35 cellular contexts compared by ENCODE assay signal in the genomic region with DNA sequence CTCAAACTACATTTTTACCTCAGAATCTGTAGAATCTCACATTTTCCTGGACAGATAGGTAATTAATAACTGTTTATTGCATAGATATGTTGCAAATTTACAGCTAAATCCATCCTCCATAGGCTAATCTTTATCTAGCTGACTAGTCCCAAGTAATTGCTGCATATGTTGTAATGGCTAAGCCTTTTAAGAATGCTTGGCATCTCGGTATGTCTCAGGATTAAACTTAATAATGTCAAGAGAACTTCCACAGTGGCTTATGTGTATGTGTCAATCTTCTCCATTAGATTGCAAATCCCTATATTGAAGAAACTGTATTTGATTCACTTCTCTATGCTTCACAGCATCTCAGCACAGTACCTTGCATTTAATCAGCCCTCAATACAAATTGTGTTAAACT.
"Had no signal": no experiment of that assay in that cellular context is flagged by ENCODE, and none has a peak within 500 bp of the region (broad histone marks: within the 10 kb centered on the region; RNA-seq: fewer than 3 reads in every experiment).

No MANE protein-coding gene starts in this region.

- DNase-seq: activated B cell treated with CpG ODN at 0.5 μM for 24 hours; activated CD4-positive, alpha-beta memory T cell treated with anti-CD3 and anti-CD28 coated beads for 36 hours; activated CD4-positive, alpha-beta T cell treated with anti-CD3 and anti-CD28 coated beads for 48 hours; activated CD8-positive, alpha-beta memory T cell treated with anti-CD3 and anti-CD28 coated beads, Interleukin-2, amount 10 ng/mL, durations not matched to agents 7 days and 5 days; activated CD8-positive, alpha-beta memory T cell treated with anti-CD3 and anti-CD28 coated beads, Interleukin-2, amount 50 U/mL, for 4 hours; activated CD8-positive, alpha-beta T cell treated with anti-CD3 and anti-CD28 coated beads, Interleukin-2, amount 10 ng/mL, durations not matched to agents 7 days and 5 days; activated effector memory CD4-positive, alpha-beta T cell treated with anti-CD3 and anti-CD28 coated beads, Interleukin-2, amount 50 U/mL, for 16 hours; activated naive CD4-positive, alpha-beta T cell treated with anti-CD3 and anti-CD28 coated beads for 36 hours; activated naive CD8-positive, alpha-beta T cell treated with anti-CD3 and anti-CD28 coated beads for 36 hours; activated naive CD8-positive, alpha-beta T cell treated with anti-CD3 and anti-CD28 coated beads, Interleukin-2, amount 50 U/mL, for 24 hours; activated T-cell treated with anti-CD3 and anti-CD28 coated beads, Interleukin-2, amount 50 U/mL, for 1 hour; activated T-cell treated with anti-CD3 and anti-CD28 coated beads, Interleukin-2, amount 50 U/mL, for 48 hours; adrenal gland; amygdala; aorta; body of pancreas; caudate nucleus; dorsolateral prefrontal cortex; effector memory CD4-positive, alpha-beta T cell; endodermal cell; erythroblast; esophagus squamous epithelium; foreskin melanocyte; heart right ventricle; T-helper 17 cell; T1000; WERI-Rb-1 had no signal

- H3K4me1 ChIP-seq: adrenal gland, body of pancreas, esophagus squamous epithelium, gastroesophageal sphincter, heart right ventricle had no signal

- H3K27me3 Mint-ChIP-seq: activated B cell treated with CpG ODN at 0.5 μM for 24 hours; activated CD4-positive, alpha-beta memory T cell treated with anti-CD3 and anti-CD28 coated beads for 36 hours; activated CD8-positive, alpha-beta memory T cell treated with anti-CD3 and anti-CD28 coated beads, Interleukin-2, amount 10 ng/mL, durations not matched to agents 7 days and 5 days; activated naive CD4-positive, alpha-beta T cell treated with anti-CD3 and anti-CD28 coated beads, Interleukin-2, amount 50 U/mL, for 24 hours; activated naive CD8-positive, alpha-beta T cell treated with anti-CD3 and anti-CD28 coated beads for 36 hours; activated naive CD8-positive, alpha-beta T cell treated with anti-CD3 and anti-CD28 coated beads, Interleukin-2, amount 50 U/mL, for 24 hours; dendritic cell treated with granulocyte-macrophage colony-stimulating factor and Interleukin-4, amounts not matched to agents 40 ng/mL and 50 ng/mL, for 4 days; T-helper 17 cell had no signal

- H3K9me3 ChIP-seq: adrenal gland, body of pancreas, esophagus squamous epithelium had no signal

- H3K36me3 ChIP-seq: adrenal gland, esophagus squamous epithelium, gastroesophageal sphincter, heart right ventricle, WERI-Rb-1 had no signal

- H3K27ac Mint-ChIP-seq: activated B cell treated with CpG ODN at 0.5 μM for 24 hours; activated CD4-positive, alpha-beta memory T cell treated with anti-CD3 and anti-CD28 coated beads for 36 hours; activated CD8-positive, alpha-beta memory T cell treated with anti-CD3 and anti-CD28 coated beads, Interleukin-2, amount 10 ng/mL, durations not matched to agents 7 days and 5 days; activated CD8-positive, alpha-beta T cell treated with anti-CD3 and anti-CD28 coated beads, Interleukin-2, amount 10 ng/mL, durations not matched to agents 7 days and 5 days; activated naive CD4-positive, alpha-beta T cell treated with anti-CD3 and anti-CD28 coated beads for 36 hours; activated naive CD4-positive, alpha-beta T cell treated with anti-CD3 and anti-CD28 coated beads, Interleukin-2, amount 50 U/mL, for 24 hours; activated naive CD8-positive, alpha-beta T cell treated with anti-CD3 and anti-CD28 coated beads for 36 hours; activated naive CD8-positive, alpha-beta T cell treated with anti-CD3 and anti-CD28 coated beads, Interleukin-2, amount 50 U/mL, for 24 hours; activated T-helper 1 cell treated with anti-CD3 and anti-CD28 coated beads, Interleukin-12 subunit alpha, Interleukin-12 subunit beta, Interleukin-2, Interleukin-4 antibody, amounts not matched to agents 30 ng/mL and 10 ng/mL and 1 ng/mL, durations not matched to agents 14 hours and 24 hours and 36 hours; activated T-helper 2 cell treated with anti-CD3 and anti-CD28 coated beads, Interferon-gamma antibody, Interleukin-2, Interleukin-4, amounts not matched to agents 10 μg/mL and 5 μg/mL and 100 μg/mL, durations not matched to agents 14 hours and 24 hours and 36 hours; dendritic cell treated with granulocyte-macrophage colony-stimulating factor and Interleukin-4, amounts not matched to agents 40 ng/mL and 50 ng/mL, for 4 days; endodermal cell; T-helper 17 cell; T-helper 2 cell treated with Interferon-gamma antibody and Interleukin-4, amounts not matched to agents 5 μg/mL and 100 μg/mL, for 36 hours had no signal

- H3K27me3 ChIP-seq: adrenal gland, body of pancreas, dorsolateral prefrontal cortex, esophagus squamous epithelium, gastroesophageal sphincter, heart right ventricle, hepatocyte had no signal

- H3K4me3 ChIP-seq: adrenal gland, body of pancreas, coronary artery, dorsolateral prefrontal cortex, esophagus squamous epithelium, gastroesophageal sphincter, heart right ventricle, hepatocyte had no signal

- H3K36me3 Mint-ChIP-seq: activated CD4-positive, alpha-beta memory T cell treated with anti-CD3 and anti-CD28 coated beads for 36 hours; activated CD8-positive, alpha-beta memory T cell treated with anti-CD3 and anti-CD28 coated beads, Interleukin-2, amount 10 ng/mL, durations not matched to agents 7 days and 5 days; activated naive CD4-positive, alpha-beta T cell treated with anti-CD3 and anti-CD28 coated beads, Interleukin-2, amount 50 U/mL, for 24 hours; activated naive CD8-positive, alpha-beta T cell treated with anti-CD3 and anti-CD28 coated beads for 36 hours had no signal

- H3K4me3 Mint-ChIP-seq: activated B cell treated with CpG ODN at 0.5 μM for 24 hours; activated CD4-positive, alpha-beta memory T cell treated with anti-CD3 and anti-CD28 coated beads for 36 hours; activated CD8-positive, alpha-beta memory T cell treated with anti-CD3 and anti-CD28 coated beads, Interleukin-2, amount 10 ng/mL, durations not matched to agents 7 days and 5 days; activated CD8-positive, alpha-beta T cell treated with anti-CD3 and anti-CD28 coated beads, Interleukin-2, amount 10 ng/mL, durations not matched to agents 7 days and 5 days; activated naive CD4-positive, alpha-beta T cell treated with anti-CD3 and anti-CD28 coated beads for 36 hours; activated naive CD4-positive, alpha-beta T cell treated with anti-CD3 and anti-CD28 coated beads, Interleukin-2, amount 50 U/mL, for 24 hours; activated naive CD8-positive, alpha-beta T cell treated with anti-CD3 and anti-CD28 coated beads for 36 hours; activated naive CD8-positive, alpha-beta T cell treated with anti-CD3 and anti-CD28 coated beads, Interleukin-2, amount 50 U/mL, for 24 hours; activated T-helper 1 cell treated with anti-CD3 and anti-CD28 coated beads, Interleukin-12 subunit alpha, Interleukin-12 subunit beta, Interleukin-2, Interleukin-4 antibody, amounts not matched to agents 30 ng/mL and 10 ng/mL and 1 ng/mL, durations not matched to agents 14 hours and 24 hours and 36 hours; dendritic cell treated with granulocyte-macrophage colony-stimulating factor and Interleukin-4, amounts not matched to agents 40 ng/mL and 50 ng/mL, for 4 days; endodermal cell; T-helper 17 cell; T-helper 2 cell treated with Interferon-gamma antibody and Interleukin-4, amounts not matched to agents 5 μg/mL and 100 μg/mL, for 36 hours had no signal

- H3K27ac ChIP-seq: adrenal gland, body of pancreas, coronary artery, dorsolateral prefrontal cortex, esophagus squamous epithelium, gastroesophageal sphincter, heart right ventricle, hepatocyte, WERI-Rb-1 had no signal

- H3K4me1 Mint-ChIP-seq: activated B cell treated with CpG ODN at 0.5 μM for 24 hours; activated CD8-positive, alpha-beta memory T cell treated with anti-CD3 and anti-CD28 coated beads, Interleukin-2, amount 10 ng/mL, durations not matched to agents 7 days and 5 days; activated naive CD4-positive, alpha-beta T cell treated with anti-CD3 and anti-CD28 coated beads, Interleukin-2, amount 50 U/mL, for 24 hours; activated naive CD8-positive, alpha-beta T cell treated with anti-CD3 and anti-CD28 coated beads for 36 hours; activated naive CD8-positive, alpha-beta T cell treated with anti-CD3 and anti-CD28 coated beads, Interleukin-2, amount 50 U/mL, for 24 hours; endodermal cell; T-helper 17 cell had no signal
